17 cellular contexts compared by ENCODE assay signal in genomic region chr10:116079355-116079754, GRCh38.
A peak's percentile ranks its signal among the peaks of the same experiment; 100 is the strongest.
DNase-seq lines count a peak whose midpoint lies in the region; ATAC-seq, FAIRE-seq and TF ChIP-seq lines count a peak whose summit lies in the region.
"Had no signal": no experiment of that assay in that cellular context is flagged by ENCODE, and none has a peak within 500 bp of the region (broad histone marks: within the 10 kb centered on the region; RNA-seq: fewer than 3 reads in every experiment).

No MANE protein-coding gene starts in this region.

- H3K27me3 Mint-ChIP-seq in WTC11 (ENCODE audit: low read depth), result no peaks in the 10 kb centered on the region
- no peaks in the 10 kb centered on the region for H3K27me3 Mint-ChIP-seq in T-cell
- H3K27me3 Mint-ChIP-seq: CD4-positive, alpha-beta memory T cell had no signal

- no peak for DNase-seq in HepG2 (ENCODE audit: low spot score)
- no peak for DNase-seq in right lobe of liver
- DNase-seq in WTC11 (ENCODE audit: low spot score), result peak; percentile 22
- no peak for DNase-seq in epithelial cell of proximal tubule (ENCODE audit: low read depth)
- no peak for DNase-seq in T-cell
- DNase-seq in NCI-H1048 (lab: John Stamatoyannopoulos, UW), result no peak
- DNase-seq: 8988T; BE2C; CD4-positive, alpha-beta memory T cell; DMS153; DMS79 treated with DMSO at 0.1 percent for 48 hours; EL had no signal

- H3K27ac ChIP-seq in HepG2 (ENCODE audit: extremely low read length, insufficient read depth, low read length) (no peak overlapping the region), right lobe of liver (no peak overlapping the region)
- H3K27ac ChIP-seq: C4-2B had no signal

- H3K36me3 Mint-ChIP-seq in WTC11, result no peaks in the 10 kb centered on the region
- no peaks in the 10 kb centered on the region for H3K36me3 Mint-ChIP-seq in T-cell
- H3K36me3 Mint-ChIP-seq: CD4-positive, alpha-beta memory T cell had no signal

- H3K4me3 Mint-ChIP-seq in WTC11, result no peak overlapping the region
- no peak overlapping the region for H3K4me3 Mint-ChIP-seq in T-cell
- H3K4me3 Mint-ChIP-seq: CD4-positive, alpha-beta memory T cell had no signal

- in situ Hi-C loops in HepG2 (cut with HindIII; ENCODE audit: extremely low pct_ligation_motif_present, low pct_unique_long_range_greater_than_20kb), result no loop called here

- H3K4me1 ChIP-seq in HepG2 (ENCODE audit: insufficient read depth, low read length), result no peaks in the 10 kb centered on the region
- peaks cover 0 to 13% (median 6%) of the 10 kb centered on the region in 4 donors for H3K4me1 ChIP-seq in right lobe of liver
- H3K4me1 ChIP-seq: BE2C had no signal

- POLR2A ChIA-PET in HepG2 (lab: Yijun Ruan, JAX) (no interaction called here), WTC11 (lab: Charles Lee) (no interaction called here), T-cell (lab: Charles Lee) (no interaction called here)

- no peaks in the 10 kb centered on the region for H4K20me1 ChIP-seq in HepG2 (ENCODE audit: insufficient read depth, low read length)

- intact Hi-C loops in HepG2 (cut with micrococcal nuclease; ENCODE audit: unreplicated experiment), result no loop called here
- intact Hi-C loops in right lobe of liver (cut with DNase I), result no loop called here

- H3K4me1 Mint-ChIP-seq in WTC11 (peaks cover 16% of the 10 kb centered on the region), T-cell (no peaks in the 10 kb centered on the region)
- H3K4me1 Mint-ChIP-seq: CD4-positive, alpha-beta memory T cell had no signal

- H3K79me2 ChIP-seq in HepG2 (ENCODE audit: insufficient read depth, low read length), result no peaks in the 10 kb centered on the region

- no TSS peak for BruUV-seq in HepG2 (replicated peaks; lab: Mats Ljungman, UMichigan)

- TF ChIP-seq RAD21 in HepG2 (CRISPR knock-in tag; IDR thresholded peaks at IDR 0.05), result no peak

- H3K36me3 ChIP-seq in HepG2 (replicated peaks in 1 of 2; ENCODE audit: control insufficient read depth in 1 of 2, insufficient read depth in 2 of 2, low read length in 2 of 2) (no peaks in the 10 kb centered on the region), right lobe of liver (no peaks in the 10 kb centered on the region)
- H3K36me3 ChIP-seq: BE2C had no signal

- H3K27me3 ChIP-seq in HepG2 (ENCODE audit: control insufficient read depth in 1 of 2, insufficient read depth in 2 of 2, low read length in 2 of 2) (no peaks in the 10 kb centered on the region; a peak in 1 of 5 replicates), right lobe of liver (no peaks in the 10 kb centered on the region)
- H3K27me3 ChIP-seq: BE2C had no signal

- CTCF ChIA-PET in HepG2 (lab: Yijun Ruan, JAX; ENCODE audit: low intra/inter-chr PET ratio, low total read pairs) (no interaction called here), WTC11 (lab: Charles Lee) (interaction anchor here (0.7 kb wide), 1 partner anchor 9 kb away, joined by 3 read pairs; no protein-coding TSS in a partner anchor), T-cell (lab: Charles Lee) (no interaction called here)

- H2AFZ ChIP-seq in HepG2 (ENCODE audit: low read length), result no peak overlapping the region

- H3K4me3 ChIP-seq in HepG2 (replicated peaks in 1 of 3; ENCODE audit: insufficient read depth in 1 of 3, low read depth in 2 of 3, low read length in 3 of 3) (no peak overlapping the region), right lobe of liver (no peak overlapping the region), epithelial cell of proximal tubule (ENCODE audit: low read depth, low read length) (no peak overlapping the region)

- no peak for FAIRE-seq in HepG2 (lab: Jason Lieb, UNC)
- FAIRE-seq: G401.6, GM12892, GM19239 had no signal

- TF ChIP-seq EP300 in HepG2 (IDR thresholded peaks at IDR 0.05; ENCODE audit: low read depth in 2 of 2, low read length in 2 of 2), result no peak
- TF ChIP-seq EP300 in HepG2 (CRISPR knock-in tag; IDR thresholded peaks at IDR 0.05; ENCODE audit: borderline replicate concordance), result no peak

- ATAC-seq in HepG2 (no peak), right lobe of liver (no peak), WTC11 (no peak; the same call in 1 of the 2 replicates), HG03342 (IDR thresholded peaks at IDR 0.05; ENCODE audit: unreplicated experiment) (no peak), T-cell (replicated peaks in 1 of 4) (no peak)

- TF ChIP-seq CTCF in HepG2 (CRISPR knock-in tag; IDR thresholded peaks at IDR 0.05) (no peak; the same call in 1 of the 2 replicates), right lobe of liver (IDR thresholded peaks at IDR 0.05) (peak in 1 of 4 donors; percentile 9), WTC11 (IDR thresholded peaks at IDR 0.05) (no peak), epithelial cell of proximal tubule (conservative IDR thresholded peaks at IDR 0.05; ENCODE audit: low read depth, low read length) (peak; percentile 13)

- H3K9me3 Mint-ChIP-seq in WTC11 (no peaks in the 10 kb centered on the region), T-cell (no peaks in the 10 kb centered on the region)

- H3K27ac Mint-ChIP-seq in WTC11 (no peak overlapping the region), T-cell (no peak overlapping the region)
- H3K27ac Mint-ChIP-seq: CD4-positive, alpha-beta memory T cell had no signal

- 38% methylated on average over 9 of the region's 9 CpGs for WGBS in HepG2 (ENCODE audit: low lambda C conversion rate)
- 84% methylated on average over 4 of the region's 9 CpGs for WGBS in right lobe of liver (ENCODE audit: insufficient coverage, low coverage, low lambda C conversion rate, missing lambda C conversion rate)

- H3K4me2 ChIP-seq in HepG2 (ENCODE audit: low read depth, low read length), result no peak overlapping the region

- TF ChIP-seq POLR2A in HepG2 (IDR thresholded peaks at IDR 0.05; ENCODE audit: insufficient read depth in 1 of 2, low read depth in 2 of 2, low read length in 2 of 2), result no peak
- TF ChIP-seq POLR2A in right lobe of liver (IDR thresholded peaks at IDR 0.05), result no peak

- no peak overlapping the region for H3K9ac ChIP-seq in HepG2 (ENCODE audit: insufficient read depth, low read depth, low read length)

- H3K9me3 ChIP-seq in HepG2 (ENCODE audit: low read length), result no peaks in the 10 kb centered on the region
- H3K9me3 ChIP-seq in right lobe of liver, result no peaks in the 10 kb centered on the region
- H3K9me3 ChIP-seq: BE2C had no signal

TF ChIP-seq in HepG2, 621 proteins besides CTCF, POLR2A, EP300 and RAD21:
- TF ChIP-seq STAG1 (CRISPR knock-in tag; IDR thresholded peaks at IDR 0.05) (0 out of 2 replicates have a peak, but pooled peaks have one; percentile 5), ZFP1 (CRISPR knock-in tag; IDR thresholded peaks at IDR 0.05) (no peak)

TF ChIP-seq in WTC11, 78 proteins besides CTCF, POLR2A, EP300 and RAD21:
- TF ChIP-seq NR2C2 (CRISPR knock-in tag; IDR thresholded peaks at IDR 0.05) (no peak), TCF7 (CRISPR knock-in tag; IDR thresholded peaks at IDR 0.05; ENCODE audit: low read depth) (no peak), HMGA2 (CRISPR knock-in tag; IDR thresholded peaks at IDR 0.05) (no peak), FOXK1 (CRISPR knock-in tag; IDR thresholded peaks at IDR 0.05) (no peak), RELA (CRISPR knock-in tag; IDR thresholded peaks at IDR 0.05; ENCODE audit: borderline replicate concordance) (no peak), ZNF263 (CRISPR knock-in tag; IDR thresholded peaks at IDR 0.05; ENCODE audit: low read depth) (no peak), ELF4 (CRISPR knock-in tag; IDR thresholded peaks at IDR 0.05; ENCODE audit: low read depth) (no peak), NR1H2 (CRISPR knock-in tag; IDR thresholded peaks at IDR 0.05) (no peak), ARID4B (CRISPR knock-in tag; IDR thresholded peaks at IDR 0.05; ENCODE audit: borderline replicate concordance) (no peak)
TF ChIP-seq in WTC11: peak in this region for 0.
